ENCODE assay signal across 30 cellular contexts in genomic region chr21:46329796-46330195, GRCh38.
"Had no signal": no experiment of that assay in that cellular context is flagged by ENCODE, and none has a peak within 500 bp of the region (broad histone marks: within the 10 kb centered on the region; RNA-seq: fewer than 3 reads in every experiment).

No MANE protein-coding gene starts in this region.

- FAIRE-seq: colon had no signal

- H3K27me3 ChIP-seq: body of pancreas, esophagus muscularis mucosa, foreskin keratinocyte, gastrocnemius medialis, heart left ventricle had no signal

- H3K4me3 ChIP-seq: body of pancreas, esophagus muscularis mucosa, gastrocnemius medialis, heart left ventricle had no signal

- H3K27ac ChIP-seq: body of pancreas, esophagus muscularis mucosa, foreskin keratinocyte, gastrocnemius medialis, heart left ventricle had no signal

- H3K9me3 ChIP-seq: body of pancreas, esophagus muscularis mucosa, gastrocnemius medialis, heart left ventricle had no signal

- DNase-seq: activated CD4-positive, alpha-beta memory T cell treated with anti-CD3 and anti-CD28 coated beads for 36 hours; activated CD4-positive, alpha-beta T cell treated with anti-CD3 and anti-CD28 coated beads for 36 hours; activated CD4-positive, alpha-beta T cell treated with anti-CD3 and anti-CD28 coated beads, Interleukin-2, amount 10 ng/mL, durations not matched to agents 24 days and 14 days; activated CD4-positive, CD25-positive, alpha-beta regulatory T cell; activated CD4-positive, CD25-positive, alpha-beta regulatory T cell treated with anti-CD3 and anti-CD28 coated beads, Interleukin-2, amount 50 U/mL, for 72 hours; activated CD8-positive, alpha-beta memory T cell treated with anti-CD3 and anti-CD28 coated beads, Interleukin-2, amount 10 ng/mL, durations not matched to agents 7 days and 5 days; activated CD8-positive, alpha-beta memory T cell treated with anti-CD3 and anti-CD28 coated beads, Interleukin-2, amount 50 U/mL, for 4 hours; activated CD8-positive, alpha-beta T cell treated with anti-CD3 and anti-CD28 coated beads, Interleukin-2, amount 10 ng/mL, durations not matched to agents 7 days and 5 days; activated gamma-delta T cell; activated naive CD4-positive, alpha-beta T cell; activated naive CD4-positive, alpha-beta T cell treated with anti-CD3 and anti-CD28 coated beads, Interleukin-2, amount 10 ng/mL, durations not matched to agents 7 days and 5 days; activated naive CD8-positive, alpha-beta T cell treated with anti-CD3 and anti-CD28 coated beads, Interleukin-2, amount 10 ng/mL, durations not matched to agents 7 days and 5 days; activated T-cell treated with anti-CD3 and anti-CD28 coated beads, Interleukin-2, amount 50 U/mL, for 1 hour; activated T-cell treated with anti-CD3 and anti-CD28 coated beads, Interleukin-2, amount 50 U/mL, for 48 hours; amygdala; aorta; body of pancreas; cortex of kidney; dermis blood vessel endothelial cell; effector CD4-positive, alpha-beta T cell; effector memory CD8-positive, alpha-beta T cell; erythroblast; foreskin keratinocyte; gastrocnemius medialis; glutamatergic neuron; heart left ventricle; T-helper 2 cell had no signal

- ATAC-seq: activated CD4-positive, alpha-beta T cell treated with anti-CD3 and anti-CD28 coated beads for 36 hours; activated CD8-positive, alpha-beta memory T cell treated with anti-CD3 and anti-CD28 coated beads, Interleukin-2, amount 10 ng/mL, durations not matched to agents 7 days and 5 days; activated CD8-positive, alpha-beta T cell treated with anti-CD3 and anti-CD28 coated beads, Interleukin-2, amount 10 ng/mL, durations not matched to agents 7 days and 5 days; activated naive CD4-positive, alpha-beta T cell treated with anti-CD3 and anti-CD28 coated beads, Interleukin-2, amount 50 U/mL, for 72 hours; body of pancreas; effector memory CD8-positive, alpha-beta T cell; foreskin keratinocyte; gastrocnemius medialis; heart left ventricle had no signal
